11 cellular contexts compared by ENCODE assay signal in the genomic region with DNA sequence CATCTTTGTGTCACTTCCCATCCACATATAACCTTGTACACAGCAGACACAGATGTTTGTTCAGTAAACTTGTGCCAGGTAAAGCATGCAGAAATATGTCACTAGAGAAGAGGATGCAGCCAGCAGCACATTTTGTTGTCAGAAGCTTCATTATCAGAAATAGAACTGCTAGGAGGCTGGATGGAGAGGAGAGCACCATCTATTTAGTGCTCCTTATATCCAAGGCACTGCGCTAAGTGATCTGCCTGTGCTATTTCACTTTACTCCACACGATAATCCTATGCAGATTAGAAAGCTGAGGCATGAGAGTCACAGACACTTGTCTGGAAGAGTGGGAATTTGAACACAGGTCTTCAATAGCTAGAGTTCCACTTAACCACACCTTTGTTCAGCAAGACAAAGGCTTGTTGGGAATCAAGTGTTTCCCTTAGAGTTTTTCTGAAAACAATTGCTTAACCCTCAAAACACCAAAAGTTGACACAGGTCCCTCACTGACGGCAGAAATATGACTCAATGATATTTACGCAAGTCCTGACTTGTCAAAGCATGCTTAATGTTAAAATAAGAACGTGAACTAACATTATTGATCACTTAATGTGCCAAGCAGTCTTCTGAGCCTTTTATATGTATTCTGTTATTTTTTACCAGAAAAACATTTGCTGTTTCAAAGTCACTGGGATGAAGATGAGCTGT. TPM values are rescaled to one million over a fixed set of nuclear protein-coding genes. Genes with fewer than 3 reads are reported as not detected.
DNase-seq lines count a peak whose midpoint lies in the region; ATAC-seq and TF ChIP-seq lines count a peak whose summit lies in the region.
"Had no signal": no experiment of that assay in that cellular context is flagged by ENCODE, and none has a peak within 500 bp of the region (broad histone marks: within the 10 kb centered on the region; RNA-seq: fewer than 3 reads in every experiment).

No MANE protein-coding gene starts in this region.

- H3K9me3 Mint-ChIP-seq in activated CD8-positive, alpha-beta memory T cell treated with anti-CD3 and anti-CD28 coated beads, Interleukin-2, amount 10 ng/mL, durations not matched to agents 7 days and 5 days (ENCODE audit: low read depth) = no peaks in the 10 kb centered on the region
- H3K9me3 Mint-ChIP-seq in stimulated activated memory B cell treated with anti-CD40 and anti-IgM and Interleukin-4, amounts not matched to agents 10 μg/mL and 1 μg/mL and 100 μg/mL, for 72 hours = no peaks in the 10 kb centered on the region

- intact Hi-C loops in aorta (cut with DNase I) = loop anchor here in 1 of 2 donors (5.0 kb wide), 1 partner anchor 64 kb away; a partner anchor contains a TSS

- no peaks in the 10 kb centered on the region for H3K27me3 ChIP-seq in aorta (ENCODE audit: control insufficient read depth in 1 of 2, insufficient read depth in 2 of 2, low read length in 1 of 2)

- no peak for ATAC-seq in activated CD8-positive, alpha-beta memory T cell treated with anti-CD3 and anti-CD28 coated beads, Interleukin-2, amount 10 ng/mL, durations not matched to agents 7 days and 5 days
- ATAC-seq in T-helper 17 cell (no peak), aorta (ENCODE audit: low FRiP score) (no peak), HG02938 (IDR thresholded peaks at IDR 0.05; ENCODE audit: unreplicated experiment) (no peak)
- no peak for ATAC-seq in stimulated activated memory B cell treated with anti-CD40 and anti-IgM and Interleukin-4, amounts not matched to agents 10 μg/mL and 1 μg/mL and 100 μg/mL, for 72 hours

- no peak for DNase-seq in activated CD8-positive, alpha-beta memory T cell treated with anti-CD3 and anti-CD28 coated beads, Interleukin-2, amount 10 ng/mL, durations not matched to agents 7 days and 5 days
- DNase-seq in activated CD8-positive, alpha-beta memory T cell treated with anti-CD3 and anti-CD28 coated beads, Interleukin-2, amount 50 U/mL, for 4 hours = no peak
- DNase-seq in T-helper 17 cell (no peak), epithelial cell of esophagus (ENCODE audit: low read depth) (peak; percentile 86), aorta (no peak), DMS 273 treated with DMSO at 0.1 percent for 48 hours (lab: John Stamatoyannopoulos, UW) (no peak)
- DNase-seq: activated CD8-positive, alpha-beta memory T cell treated with anti-CD3 and anti-CD28 coated beads, Interleukin-2, amount 50 U/mL, for 48 hours; effector CD8-positive, alpha-beta T cell; NCI-H146 had no signal

- H3K4me3 Mint-ChIP-seq in activated CD8-positive, alpha-beta memory T cell treated with anti-CD3 and anti-CD28 coated beads, Interleukin-2, amount 10 ng/mL, durations not matched to agents 7 days and 5 days = peak overlapping the region; percentile 89
- peak overlapping the region; percentile 97 for H3K4me3 Mint-ChIP-seq in T-helper 17 cell
- H3K4me3 Mint-ChIP-seq in stimulated activated memory B cell treated with anti-CD40 and anti-IgM and Interleukin-4, amounts not matched to agents 10 μg/mL and 1 μg/mL and 100 μg/mL, for 72 hours = peak overlapping the region; percentile 95

- H3K4me1 ChIP-seq in aorta (ENCODE audit: control insufficient read depth in 1 of 2, insufficient read depth in 2 of 2, low read length in 2 of 2) = no peaks in the 10 kb centered on the region

- peaks cover 8% of the 10 kb centered on the region for H3K36me3 Mint-ChIP-seq in activated CD8-positive, alpha-beta memory T cell treated with anti-CD3 and anti-CD28 coated beads, Interleukin-2, amount 10 ng/mL, durations not matched to agents 7 days and 5 days
- peaks cover 2% of the 10 kb centered on the region for H3K36me3 Mint-ChIP-seq in T-helper 17 cell (ENCODE audit: low read depth)
- peaks cover 19% of the 10 kb centered on the region for H3K36me3 Mint-ChIP-seq in stimulated activated memory B cell treated with anti-CD40 and anti-IgM and Interleukin-4, amounts not matched to agents 10 μg/mL and 1 μg/mL and 100 μg/mL, for 72 hours

- H3K27me3 Mint-ChIP-seq in activated CD8-positive, alpha-beta memory T cell treated with anti-CD3 and anti-CD28 coated beads, Interleukin-2, amount 10 ng/mL, durations not matched to agents 7 days and 5 days = peaks cover 23% of the 10 kb centered on the region
- peaks cover 14% of the 10 kb centered on the region for H3K27me3 Mint-ChIP-seq in T-helper 17 cell
- H3K27me3 Mint-ChIP-seq in stimulated activated memory B cell treated with anti-CD40 and anti-IgM and Interleukin-4, amounts not matched to agents 10 μg/mL and 1 μg/mL and 100 μg/mL, for 72 hours = peaks cover under 1% of the 10 kb centered on the region

- H3K36me3 ChIP-seq in aorta (ENCODE audit: control insufficient read depth in 1 of 2, insufficient read depth in 2 of 2, low read length in 1 of 2) = no peaks in the 10 kb centered on the region

- H3K27ac ChIP-seq in aorta (ENCODE audit: low read depth in 1 of 2, low read length in 2 of 2) = no peak overlapping the region

- TF ChIP-seq CTCF in epithelial cell of esophagus (IDR thresholded peaks at IDR 0.05; ENCODE audit: insufficient read depth, low read depth, low read length, missing control alignments) = no peak

- H3K4me1 Mint-ChIP-seq in activated CD8-positive, alpha-beta memory T cell treated with anti-CD3 and anti-CD28 coated beads, Interleukin-2, amount 10 ng/mL, durations not matched to agents 7 days and 5 days = peaks cover 28% of the 10 kb centered on the region
- H3K4me1 Mint-ChIP-seq in T-helper 17 cell = peaks cover 14% of the 10 kb centered on the region
- H3K4me1 Mint-ChIP-seq in stimulated activated memory B cell treated with anti-CD40 and anti-IgM and Interleukin-4, amounts not matched to agents 10 μg/mL and 1 μg/mL and 100 μg/mL, for 72 hours = peaks cover 36% of the 10 kb centered on the region

- no peak overlapping the region for H3K27ac Mint-ChIP-seq in activated CD8-positive, alpha-beta memory T cell treated with anti-CD3 and anti-CD28 coated beads, Interleukin-2, amount 10 ng/mL, durations not matched to agents 7 days and 5 days
- peak overlapping the region; percentile 89 for H3K27ac Mint-ChIP-seq in T-helper 17 cell
- peak overlapping the region; percentile 82 for H3K27ac Mint-ChIP-seq in stimulated activated memory B cell treated with anti-CD40 and anti-IgM and Interleukin-4, amounts not matched to agents 10 μg/mL and 1 μg/mL and 100 μg/mL, for 72 hours

- no peak overlapping the region for H3K4me3 ChIP-seq in epithelial cell of esophagus (ENCODE audit: low read length)
- no peak overlapping the region for H3K4me3 ChIP-seq in aorta (ENCODE audit: low read length in 2 of 2)

- 87 to 90% methylated on average over 5 of the region's 5 CpGs for WGBS in aorta, 2 donors

- CTCF ChIA-PET in activated CD8-positive, alpha-beta memory T cell treated with anti-CD3 and anti-CD28 coated beads, Interleukin-2, amount 10 ng/mL, durations not matched to agents 7 days and 5 days (lab: Charles Lee) = interaction anchor here (0.9 to 2.2 kb wide), 6 partner anchors 11 to 119 kb away, joined by 3 to 9 read pairs (median 4); no protein-coding TSS in a partner anchor

- H3K9me3 ChIP-seq in T-helper 17 cell (ENCODE audit: control insufficient read depth, low read length, poor library complexity, severe bottlenecking) (no peaks in the 10 kb centered on the region), aorta (ENCODE audit: control insufficient read depth, low read length) (no peaks in the 10 kb centered on the region)

RNA-seq across cellular contexts. Expression of a gene that starts 1.2 kb away (rescaled TPM):
- 10 to 100 TPM; 24.6 to 25.8 TPM for total RNA-seq in activated CD8-positive, alpha-beta memory T cell treated with anti-CD3 and anti-CD28 coated beads, Interleukin-2, amount 10 ng/mL, durations not matched to agents 7 days and 5 days
- total RNA-seq in T-helper 17 cell = 10 to 100 TPM; 14.2 to 20.0 TPM
- 10 to 100 TPM; 15.6 to 22.7 TPM for total RNA-seq in aorta
- polyA plus RNA-seq in aorta = 10 to 100 TPM; 21.6 to 24.8 TPM

RNA-seq across cellular contexts. Expression of a gene that starts 1.8 kb away (rescaled TPM):
- not detected for total RNA-seq in activated CD8-positive, alpha-beta memory T cell treated with anti-CD3 and anti-CD28 coated beads, Interleukin-2, amount 10 ng/mL, durations not matched to agents 7 days and 5 days
- total RNA-seq in T-helper 17 cell (not detected), aorta (not detected)
- not detected for polyA plus RNA-seq in aorta
